Comparison of ENCODE assay signal across 20 cellular contexts in genomic region chr6:109325400-109325801, GRCh38. TPM values are rescaled to one million over a fixed set of nuclear protein-coding genes. Genes with fewer than 3 reads are reported as not detected.
A peak's percentile ranks its signal among the peaks of the same experiment; 100 is the strongest.
DNase-seq lines count a peak whose midpoint lies in the region; ATAC-seq and TF ChIP-seq lines count a peak whose summit lies in the region.
"Had no signal": no experiment of that assay in that cellular context is flagged by ENCODE, and none has a peak within 500 bp of the region (broad histone marks: within the 10 kb centered on the region; RNA-seq: fewer than 3 reads in every experiment).

No MANE protein-coding gene starts in this region.

- TF ChIP-seq CTCF in HL-60 (IDR thresholded peaks at IDR 0.05; ENCODE audit: insufficient read depth, low read length) (no peak), neutrophil (IDR thresholded peaks at IDR 0.05) (no peak), sigmoid colon (IDR thresholded peaks at IDR 0.05) (no peak)

- no peak for TF ChIP-seq POLR2A in sigmoid colon (IDR thresholded peaks at IDR 0.05)

- peaks cover 47% of the 10 kb centered on the region for H3K4me1 ChIP-seq in BLaER1
- peaks cover 68 to 72% of the 10 kb centered on the region in 2 experiments for H3K4me1 ChIP-seq in neutrophil (ENCODE audit: control insufficient read depth in 1 of 2, insufficient read depth in 1 of 2, low read depth in 1 of 2, low read length in 1 of 2)
- no peaks in the 10 kb centered on the region for H3K4me1 ChIP-seq in sigmoid colon
- H3K4me1 ChIP-seq: HAP-1, SJSA1 had no signal

- no peaks in the 10 kb centered on the region for H3K36me3 Mint-ChIP-seq in T-helper 2 cell treated with Interferon-gamma antibody and Interleukin-4, amounts not matched to agents 5 μg/mL and 100 μg/mL, for 36 hours (ENCODE audit: low read depth)

- DNase-seq in HL-60 (ENCODE audit: low read depth in 1 of 2, low spot score in 1 of 2) (peak; percentile 57 to 84), SKM-1 treated with dmso at 0.1 percent for 144 hours (lab: John Stamatoyannopoulos, UW; ENCODE audit: unreplicated experiment) (peak; percentile 69), sigmoid colon (no peak)
- DNase-seq in T-helper 2 cell treated with Interferon-gamma antibody and Interleukin-4, amounts not matched to agents 5 μg/mL and 100 μg/mL, for 36 hours (ENCODE audit: low spot score), result no peak
- DNase-seq in stimulated activated naive CD4-positive, alpha-beta T cell treated with Interleukin-2 at 50 U/mL for 16 hours (lab: John Stamatoyannopoulos, UW), result no peak
- DNase-seq: DND-41, GM23248, MM.1S, NCI-H1694 treated with DMSO at 0.1 percent for 48 hours, NCI-H510A, NCI-H774, PC-9, SW 1271 had no signal

- no peak overlapping the region for H3K27ac Mint-ChIP-seq in T-helper 2 cell treated with Interferon-gamma antibody and Interleukin-4, amounts not matched to agents 5 μg/mL and 100 μg/mL, for 36 hours

- no peak for TF ChIP-seq EP300 in sigmoid colon (IDR thresholded peaks at IDR 0.05)

- peaks cover 8% of the 10 kb centered on the region for H3K4me1 Mint-ChIP-seq in T-helper 2 cell treated with Interferon-gamma antibody and Interleukin-4, amounts not matched to agents 5 μg/mL and 100 μg/mL, for 36 hours (ENCODE audit: low read depth)

- no peak overlapping the region for H3K9ac ChIP-seq in BLaER1
- H3K9ac ChIP-seq: GM23248 had no signal

- H3K4me3 ChIP-seq in BLaER1 (no peak overlapping the region), HL-60 (replicated peaks; ENCODE audit: insufficient read depth, low read length) (no peak overlapping the region), neutrophil (ENCODE audit: low read depth in 1 of 2, low read length in 1 of 2) (peak overlapping the region; percentile 25 to 27), sigmoid colon (no peak overlapping the region)
- H3K4me3 ChIP-seq: GM23248, HAP-1, PC-9, SJSA1 had no signal

- H3K27ac ChIP-seq in BLaER1 (no peak overlapping the region; the same call in 1 of the 2 replicates), HL-60 (replicated peaks) (peak overlapping the region; percentile 65), neutrophil (peak overlapping the region; percentile 80), sigmoid colon (no peak overlapping the region)
- H3K27ac ChIP-seq: C4-2B, GM23248, PC-9, RWPE1, SJSA1 had no signal

- no peaks in the 10 kb centered on the region for H3K27me3 Mint-ChIP-seq in T-helper 2 cell treated with Interferon-gamma antibody and Interleukin-4, amounts not matched to agents 5 μg/mL and 100 μg/mL, for 36 hours (ENCODE audit: low read depth)

- no peak overlapping the region for H3K4me3 Mint-ChIP-seq in T-helper 2 cell treated with Interferon-gamma antibody and Interleukin-4, amounts not matched to agents 5 μg/mL and 100 μg/mL, for 36 hours

- no peaks in the 10 kb centered on the region for H3K27me3 ChIP-seq in BLaER1
- H3K27me3 ChIP-seq in HL-60 (ENCODE audit: insufficient read depth, poor library complexity, severe bottlenecking), result no peaks in the 10 kb centered on the region
- H3K27me3 ChIP-seq in neutrophil, result no peaks in the 10 kb centered on the region
- H3K27me3 ChIP-seq in sigmoid colon, result no peaks in the 10 kb centered on the region
- H3K27me3 ChIP-seq: SJSA1 had no signal

- H3K9me3 ChIP-seq in BLaER1 (no peaks in the 10 kb centered on the region; the same call in 1 of the 2 replicates), neutrophil (no peaks in the 10 kb centered on the region), sigmoid colon (no peaks in the 10 kb centered on the region)
- H3K9me3 ChIP-seq: HAP-1, SJSA1 had no signal

- H4K20me1 ChIP-seq in BLaER1, result no peaks in the 10 kb centered on the region

- no peak for ATAC-seq in GM21367 (IDR thresholded peaks at IDR 0.05; ENCODE audit: unreplicated experiment)

- WGBS in sigmoid colon, 2 donors, result 82 to 89% methylated on average over 8 of the region's 8 CpGs

- no peaks in the 10 kb centered on the region for H3K36me3 ChIP-seq in BLaER1
- H3K36me3 ChIP-seq in neutrophil, result no peaks in the 10 kb centered on the region
- no peaks in the 10 kb centered on the region for H3K36me3 ChIP-seq in sigmoid colon
- H3K36me3 ChIP-seq: HAP-1, SJSA1 had no signal

- intact Hi-C loops in sigmoid colon (cut with DNase I), result no loop called here

- H3K9me3 Mint-ChIP-seq in T-helper 2 cell treated with Interferon-gamma antibody and Interleukin-4, amounts not matched to agents 5 μg/mL and 100 μg/mL, for 36 hours, result no peaks in the 10 kb centered on the region

- peak overlapping the region; percentile 83; the same call in 1 of the 2 replicates for H3K4me2 ChIP-seq in BLaER1
- H3K4me2 ChIP-seq: PC-9 had no signal

RNA-seq across cellular contexts. Expression of gene CD164, which starts 56.9 kb away (rescaled TPM):
- 100 to 1,000 TPM; 142 to 192 (median 179) TPM for total RNA-seq in sigmoid colon
- polyA plus RNA-seq in sigmoid colon, result 100 to 1,000 TPM; 154 to 186 (median 164) TPM

Comparison
In these comparisons a context has a peak if more than half of its experiments do, and no peak if none do; other contexts are left out.
1. H3K27ac ChIP-seq: peak in HL-60 (single experiment) and neutrophil (single experiment); none in BLaER1 (single experiment) and sigmoid colon (0 of 4).
2. H3K4me3 ChIP-seq: peak in neutrophil (2 of 2); none in BLaER1 (single experiment), HL-60 (single experiment) and sigmoid colon (0 of 4).
3. DNase-seq: peak in HL-60 (2 of 2) and SKM-1 treated with dmso at 0.1 percent for 144 hours (single experiment); none in sigmoid colon (single experiment), T-helper 2 cell treated with Interferon-gamma antibody and Interleukin-4, amounts not matched to agents 5 μg/mL and 100 μg/mL, for 36 hours (single experiment) and stimulated activated naive CD4-positive, alpha-beta T cell treated with Interleukin-2 at 50 U/mL for 16 hours (single experiment).